Comparison of ENCODE assay signal across 8 cellular contexts in the genomic region with DNA sequence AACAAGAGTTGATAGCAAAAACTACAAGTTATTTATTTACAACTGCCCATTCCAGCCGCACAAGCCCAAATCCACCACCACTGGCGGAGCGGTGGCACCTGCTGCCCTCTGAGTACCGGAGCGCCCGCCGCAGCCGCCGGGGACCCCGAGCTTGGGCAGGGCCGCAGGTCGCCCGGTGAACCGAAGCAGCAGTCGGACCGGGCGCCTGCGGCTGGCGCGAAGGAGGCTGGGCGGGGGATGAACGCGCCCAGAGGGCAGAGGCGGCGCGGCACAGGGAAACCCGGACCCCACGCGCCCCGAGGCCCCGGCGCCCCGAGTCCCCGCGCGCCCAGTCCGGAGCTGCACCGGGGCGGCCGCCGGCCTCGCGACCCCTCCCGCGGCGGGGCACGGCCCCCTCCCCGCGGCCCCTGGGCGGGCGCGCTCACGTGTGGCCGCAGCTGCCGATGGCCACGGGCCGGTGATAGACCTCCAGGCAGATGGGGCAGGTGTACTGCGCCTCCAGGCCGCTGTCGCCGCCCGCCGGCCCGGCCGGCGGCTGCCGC. TPM values are rescaled to one million over a fixed set of nuclear protein-coding genes. Genes with fewer than 3 reads are reported as not detected.
DNase-seq lines count a peak whose midpoint lies in the region; ATAC-seq, FAIRE-seq and TF ChIP-seq lines count a peak whose summit lies in the region.

No MANE protein-coding gene starts in this region.

- H3K4me3 Mint-ChIP-seq in chondrocyte (ENCODE audit: unreplicated experiment) (peak overlapping the region; percentile 78), memory B cell (peak overlapping the region; percentile 86)

- no peaks in the 10 kb centered on the region for H3K9me3 ChIP-seq in GM23248 (ENCODE audit: low read depth)

- peak overlapping the region; percentile 89 for H3K9ac ChIP-seq in GM23248

- peak; percentile 14 for ATAC-seq in memory B cell (ENCODE audit: low read depth)

- H3K4me1 ChIP-seq in GM23248 (ENCODE audit: insufficient read depth): peaks cover 12% of the 10 kb centered on the region
- H3K4me1 ChIP-seq in urinary bladder (ENCODE audit: insufficient read depth): no peaks in the 10 kb centered on the region

- peaks cover 33% of the 10 kb centered on the region for H3K79me2 ChIP-seq in GM23248 (ENCODE audit: insufficient read depth)

- H3K9me3 Mint-ChIP-seq in chondrocyte (ENCODE audit: low read depth) (no peaks in the 10 kb centered on the region), memory B cell (no peaks in the 10 kb centered on the region)

- peak; percentile 13 for FAIRE-seq in GM12891 (lab: Jason Lieb, UNC)

- peaks cover 40% of the 10 kb centered on the region for H3K4me1 Mint-ChIP-seq in chondrocyte (ENCODE audit: low read depth)
- H3K4me1 Mint-ChIP-seq in memory B cell: peaks cover 46% of the 10 kb centered on the region

- H3K27me3 ChIP-seq in GM23248 (replicated peaks; ENCODE audit: insufficient read depth): no peaks in the 10 kb centered on the region

- 0 out of 2 replicates have a peak, but pooled peaks cover 5% of the 10 kb centered on the region for H3F3A ChIP-seq in GM23248 (ENCODE audit: insufficient read depth)

- H3K27ac ChIP-seq in GM23248 (peak overlapping the region; percentile 63), urinary bladder (ENCODE audit: low read depth) (peak overlapping the region; percentile 76)

- no peaks in the 10 kb centered on the region for H4K20me1 ChIP-seq in GM23248 (ENCODE audit: insufficient read depth)

- H3K27me3 Mint-ChIP-seq in chondrocyte (ENCODE audit: low read depth): no peaks in the 10 kb centered on the region
- no peaks in the 10 kb centered on the region for H3K27me3 Mint-ChIP-seq in memory B cell

- H3K36me3 ChIP-seq in GM23248 (ENCODE audit: low read depth): no peaks in the 10 kb centered on the region
- H3K36me3 ChIP-seq in urinary bladder (ENCODE audit: insufficient read depth): no peaks in the 10 kb centered on the region

- H3K4me2 ChIP-seq in GM23248 (ENCODE audit: unreplicated experiment): peak overlapping the region; percentile 98

- 1 to 2% methylated on average over 34 to 36 of the region's 67 CpGs for WGBS in GM23248 (ENCODE audit: low coverage in 1 of 2, low lambda C conversion rate in 2 of 2, missing lambda C conversion rate in 2 of 2), 2 experiments
- WGBS in urinary bladder: under 1% methylated on average over 66 of the region's 67 CpGs

- H3K36me3 Mint-ChIP-seq in chondrocyte (ENCODE audit: low read depth) (no peaks in the 10 kb centered on the region), memory B cell (no peaks in the 10 kb centered on the region)

- H3K4me3 ChIP-seq in GM23248: peak overlapping the region; percentile 89
- peak overlapping the region; percentile 92 for H3K4me3 ChIP-seq in urinary bladder (ENCODE audit: low read depth, low read length)

- no peak for TF ChIP-seq POLR2A in GM12891 (IDR thresholded peaks at IDR 0.05; ENCODE audit: low read depth, low read length)

- no peak for TF ChIP-seq CTCF in chondrocyte (IDR thresholded peaks at IDR 0.05)

- H2AFZ ChIP-seq in GM23248: peak overlapping the region; percentile 52

- peak overlapping the region; percentile 27 for H3K27ac Mint-ChIP-seq in chondrocyte (ENCODE audit: unreplicated experiment)
- H3K27ac Mint-ChIP-seq in memory B cell: peak overlapping the region; percentile 89

- no peaks in the 10 kb centered on the region for H3K9me2 ChIP-seq in GM23248 (ENCODE audit: insufficient read depth)

- no peak for DNase-seq in GM12891 (ENCODE audit: insufficient read length, low spot score)
- peak; percentile 56 for DNase-seq in GM23248
- DNase-seq in NAMALWA (ENCODE audit: low spot score): peak; percentile 42
- no peak for DNase-seq in chondrocyte (ENCODE audit: low spot score)
- DNase-seq in memory B cell (ENCODE audit: low spot score in 2 of 2): peak in 1 of 2 donors; percentile 32
- DNase-seq in NCI-H2171 treated with DMSO at 0.1 percent for 48 hours (lab: John Stamatoyannopoulos, UW): no peak
- DNase-seq in SKM-1 treated with dmso at 0.1 percent for 144 hours (lab: John Stamatoyannopoulos, UW; ENCODE audit: unreplicated experiment): no peak

- in situ Hi-C loops in GM23248 (cut with MboI): no loop called here

TF ChIP-seq in GM12891, 5 proteins besides CTCF, POLR2A, EP300 and RAD21:
- TF ChIP-seq POU2F2 (IDR thresholded peaks at IDR 0.05; ENCODE audit: low read depth, low read length) (no peak), POLR2AphosphoS5 (IDR thresholded peaks at IDR 0.05; ENCODE audit: low read depth, low read length) (no peak), TAF1 (IDR thresholded peaks at IDR 0.05; ENCODE audit: low read depth, low read length) (no peak), PAX5 (IDR thresholded peaks at IDR 0.05; ENCODE audit: insufficient read depth, low read length, severe bottlenecking) (no peak), SPI1 (IDR thresholded peaks at IDR 0.05; ENCODE audit: low read depth, low read length) (no peak)

RNA-seq across cellular contexts. Expression of a gene that starts 0.4 kb away (rescaled TPM):
- 10.1 TPM for polyA plus RNA-seq in GM12891 (2012; ENCODE audit: low read depth, missing spikeins)
- total RNA-seq in GM23248 (2014; rRNA removed; shearing (Covaris generic)): 13.7 and 14.6 TPM in 2 replicates
- polyA plus RNA-seq in GM23248 (2016; fragmentation: Nextera tagmentation; extraction: Ambion mirVana) (8.2 and 8.9 TPM in 2 replicates), urinary bladder (19.6 TPM)
- total RNA-seq in chondrocyte (12.8 to 15.5 TPM (median 14.3 TPM) in 3 replicates), urinary bladder (10.0 TPM)

RNA-seq across cellular contexts. Expression of a gene that starts 0.5 kb away (rescaled TPM):
- polyA plus RNA-seq in GM12891 (2012; ENCODE audit: low read depth, missing spikeins): 13.8 TPM
- 20.4 and 22.3 TPM in 2 replicates for total RNA-seq in GM23248 (2014; rRNA removed; shearing (Covaris generic))
- 16.1 and 17.1 TPM in 2 replicates for polyA plus RNA-seq in GM23248 (2016; fragmentation: Nextera tagmentation; extraction: Ambion mirVana)
- 20.7 to 37.1 TPM (median 24.1 TPM) in 3 replicates for total RNA-seq in chondrocyte
- 6.8 TPM for total RNA-seq in urinary bladder
- polyA plus RNA-seq in urinary bladder: 15.4 TPM

RNA-seq across cellular contexts. Expression of a gene that starts 19.5 kb away (rescaled TPM):
- polyA plus RNA-seq in GM12891 (2012; ENCODE audit: low read depth, missing spikeins): 2.0 TPM
- not detected in 2 replicates for total RNA-seq in GM23248 (2014; rRNA removed; shearing (Covaris generic))
- polyA plus RNA-seq in GM23248 (2016; fragmentation: Nextera tagmentation; extraction: Ambion mirVana) (0.35 and 0.71 TPM in 2 replicates), urinary bladder (0.82 TPM)
- total RNA-seq in chondrocyte (not detected in 3 replicates), urinary bladder (not detected)

RNA-seq across cellular contexts. Expression of a gene that starts 42.9 kb away (rescaled TPM):
- 85.4 TPM for polyA plus RNA-seq in GM12891 (2012; ENCODE audit: low read depth, missing spikeins)
- total RNA-seq in GM23248 (2014; rRNA removed; shearing (Covaris generic)): 25.0 and 29.1 TPM in 2 replicates
- polyA plus RNA-seq in GM23248 (2016; fragmentation: Nextera tagmentation; extraction: Ambion mirVana) (27.4 and 28.6 TPM in 2 replicates), urinary bladder (35.7 TPM)
- total RNA-seq in chondrocyte (38.3 to 40.0 TPM (median 38.8 TPM) in 3 replicates), urinary bladder (14.8 TPM)

RNA-seq across cellular contexts. Expression of a gene that starts 55.0 kb away (rescaled TPM):
- 416 TPM for polyA plus RNA-seq in GM12891 (2012; ENCODE audit: low read depth, missing spikeins)
- total RNA-seq in GM23248 (2014; rRNA removed; shearing (Covaris generic)): 332 and 338 TPM in 2 replicates
- 270 and 283 TPM in 2 replicates for polyA plus RNA-seq in GM23248 (2016; fragmentation: Nextera tagmentation; extraction: Ambion mirVana)
- 13.4 to 55.1 TPM (median 51.7 TPM) in 3 replicates for total RNA-seq in chondrocyte
- 90.4 TPM for total RNA-seq in urinary bladder
- polyA plus RNA-seq in urinary bladder: 145 TPM

Comparison
In these comparisons a context has a peak if more than half of its experiments do, and no peak if none do; other contexts are left out.
1. DNase-seq: peak in GM23248 (single experiment) and NAMALWA (single experiment); none in GM12891 (single experiment), chondrocyte (single experiment), NCI-H2171 treated with DMSO at 0.1 percent for 48 hours (single experiment) and SKM-1 treated with dmso at 0.1 percent for 144 hours (single experiment).